ENCODE assay signal across 23 cellular contexts in the genomic region with DNA sequence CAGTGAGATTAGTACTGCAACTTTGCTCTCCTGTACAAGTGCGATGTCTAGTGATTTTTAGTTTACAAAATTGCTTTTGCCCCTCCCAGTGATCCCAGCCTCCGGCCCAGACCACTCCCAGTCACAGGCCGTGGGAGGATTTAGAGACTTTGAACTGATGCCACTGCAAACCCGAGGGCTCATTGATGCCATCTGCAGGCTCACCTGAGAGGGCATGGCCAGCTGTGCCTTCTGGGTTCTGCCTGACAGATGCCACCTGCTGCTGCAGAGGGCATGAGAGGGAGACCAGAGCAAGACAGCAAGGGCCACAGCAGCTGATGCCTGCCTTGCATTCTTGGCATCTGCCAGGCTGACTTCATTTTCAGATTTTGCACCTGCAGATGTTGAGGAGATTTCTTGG.
DNase-seq lines count a peak whose midpoint lies in the region; ATAC-seq and TF ChIP-seq lines count a peak whose summit lies in the region.
"Had no signal": no experiment of that assay in that cellular context is flagged by ENCODE, and none has a peak within 500 bp of the region (broad histone marks: within the 10 kb centered on the region; RNA-seq: fewer than 3 reads in every experiment).

No MANE protein-coding gene starts in this region.

- no peaks in the 10 kb centered on the region for H3K27me3 ChIP-seq in thyroid gland
- H3K27me3 ChIP-seq: brain microvascular endothelial cell, colonic mucosa, transverse colon had no signal

- no peaks in the 10 kb centered on the region for H3K9me3 ChIP-seq in thyroid gland
- H3K9me3 ChIP-seq: colonic mucosa, transverse colon had no signal

- no peaks in the 10 kb centered on the region for H3K36me3 Mint-ChIP-seq in activated naive CD8-positive, alpha-beta T cell treated with anti-CD3 and anti-CD28 coated beads for 36 hours
- H3K36me3 Mint-ChIP-seq: T-cell had no signal

- no peaks in the 10 kb centered on the region for H3K4me1 ChIP-seq in thyroid gland
- H3K4me1 ChIP-seq: colonic mucosa, transverse colon had no signal

- no peaks in the 10 kb centered on the region for H3K36me3 ChIP-seq in thyroid gland
- H3K36me3 ChIP-seq: brain microvascular endothelial cell, colonic mucosa, transverse colon had no signal

- DNase-seq in DMS153 treated with DMSO at 0.1 percent for 48 hours (lab: John Stamatoyannopoulos, UW; ENCODE audit: unreplicated experiment) (peak; percentile 8), NCI-H2029 treated with DMSO at 0.1 percent for 48 hours (lab: John Stamatoyannopoulos, UW) (peak; percentile 33), SW480 (ENCODE audit: low spot score) (peak; percentile 28), thyroid gland (no peak), midbrain (lab: John Stamatoyannopoulos, UW) (no peak)
- DNase-seq in activated naive CD8-positive, alpha-beta T cell treated with anti-CD3 and anti-CD28 coated beads for 36 hours: no peak
- DNase-seq: activated CD4-positive, alpha-beta T cell treated with anti-CD3 and anti-CD28 coated beads, Interleukin-2, amount 50 U/mL, for 1 hour; brain microvascular endothelial cell; colonic mucosa; DND-41; endodermal cell; left ventricle myocardium superior; NCI-H1436; OCI-M1; Right ventricle myocardium superior; stimulated activated CD4-positive, alpha-beta T cell treated with anti-CD3 and anti-CD28 coated beads, Interleukin-2, amount 100 ng/mL, for 48 hours; stimulated activated naive CD8-positive, alpha-beta T cell treated with anti-CD3 and anti-CD28 coated beads, Interleukin-15, Interleukin-2, amounts not matched to agents 100 U/mL and 50 U/mL, for 24 hours; T-cell; transverse colon had no signal

- H3K4me1 Mint-ChIP-seq in activated naive CD8-positive, alpha-beta T cell treated with anti-CD3 and anti-CD28 coated beads for 36 hours: no peaks in the 10 kb centered on the region
- H3K4me1 Mint-ChIP-seq: T-cell had no signal

- 43 to 80% methylated on average over 2 to 4 of the region's 4 CpGs for WGBS in thyroid gland, 2 donors

- intact Hi-C loops in thyroid gland (cut with DNase I): no loop called here

- H3K9me3 Mint-ChIP-seq in activated naive CD8-positive, alpha-beta T cell treated with anti-CD3 and anti-CD28 coated beads for 36 hours: no peaks in the 10 kb centered on the region
- H3K9me3 Mint-ChIP-seq: endodermal cell had no signal

- TF ChIP-seq POLR2A in thyroid gland (IDR thresholded peaks at IDR 0.05): no peak

- no peak for ATAC-seq in GM18868 (IDR thresholded peaks at IDR 0.05; ENCODE audit: unreplicated experiment)
- ATAC-seq: left ventricle myocardium superior; stimulated activated naive CD8-positive, alpha-beta T cell treated with anti-CD3 and anti-CD28 coated beads, Interleukin-15, Interleukin-2, amounts not matched to agents 100 U/mL and 50 U/mL, for 24 hours; T-cell had no signal

- peak; percentile 56 for TF ChIP-seq CTCF in 22Rv1 (IDR thresholded peaks at IDR 0.05)
- no peak for TF ChIP-seq CTCF in thyroid gland (IDR thresholded peaks at IDR 0.05)

- H3K27ac Mint-ChIP-seq in activated naive CD8-positive, alpha-beta T cell treated with anti-CD3 and anti-CD28 coated beads for 36 hours: no peak overlapping the region
- H3K27ac Mint-ChIP-seq: endodermal cell, progenitor cell of endocrine pancreas, T-cell had no signal

- peaks cover 10% of the 10 kb centered on the region for H3K27me3 Mint-ChIP-seq in activated naive CD8-positive, alpha-beta T cell treated with anti-CD3 and anti-CD28 coated beads for 36 hours

- H3K4me3 ChIP-seq in thyroid gland (replicated peaks in 1 of 3): no peak overlapping the region
- H3K4me3 ChIP-seq: colonic mucosa, skin epidermis, transverse colon had no signal

- H3K4me3 Mint-ChIP-seq in activated naive CD8-positive, alpha-beta T cell treated with anti-CD3 and anti-CD28 coated beads for 36 hours: no peak overlapping the region
- H3K4me3 Mint-ChIP-seq: endodermal cell, T-cell had no signal

- H3K27ac ChIP-seq in 22Rv1 (no peak overlapping the region), thyroid gland (no peak overlapping the region)
- H3K27ac ChIP-seq: brain microvascular endothelial cell, colonic mucosa, skin epidermis, transverse colon had no signal

Comparison
In these comparisons a context has a peak if more than half of its experiments do, and no peak if none do; other contexts are left out.
1. DNase-seq: peak in DMS153 treated with DMSO at 0.1 percent for 48 hours (single experiment), NCI-H2029 treated with DMSO at 0.1 percent for 48 hours (single experiment) and SW480 (single experiment); none in thyroid gland (0 of 2), midbrain (single experiment) and activated naive CD8-positive, alpha-beta T cell treated with anti-CD3 and anti-CD28 coated beads for 36 hours (single experiment).